ENCODE assay signal across 12 cellular contexts in genomic region chr13:79212064-79212619, GRCh38.
"Had no signal": no experiment of that assay in that cellular context is flagged by ENCODE, and none has a peak within 500 bp of the region (broad histone marks: within the 10 kb centered on the region; RNA-seq: fewer than 3 reads in every experiment).

No MANE protein-coding gene starts in this region.

- H3K36me3 ChIP-seq: heart left ventricle, left lung, tibial artery, uterus had no signal

- H3K9me3 ChIP-seq: heart left ventricle, left lung, tibial artery, uterus had no signal

- H3K27ac ChIP-seq: heart left ventricle, left lung, tibial artery, uterus had no signal

- H3K4me3 ChIP-seq: heart left ventricle, left lung, tibial artery, uterus had no signal

- H3K4me1 ChIP-seq: heart left ventricle, left lung, tibial artery, uterus had no signal

- H3K27me3 ChIP-seq: left lung, tibial artery, uterus had no signal

- DNase-seq: activated CD4-positive, alpha-beta T cell treated with anti-CD3 and anti-CD28 coated beads, Interleukin-2, amount 50 U/mL, for 1 hour; activated naive CD4-positive, alpha-beta T cell treated with anti-CD3 and anti-CD28 coated beads, Interleukin-2, amount 10 ng/mL, durations not matched to agents 7 days and 5 days; amniotic stem cell; cortex of kidney; effector CD8-positive, alpha-beta T cell; foreskin melanocyte; heart left ventricle; left lung; occipital lobe; right cardiac atrium; tibial artery; uterus had no signal
